ENCODE assay signal across 1 cellular context in genomic region chr2:24086241-24086640, GRCh38.
TF ChIP-seq lines count a peak whose summit lies in the region.

No MANE protein-coding gene starts in this region.

TF ChIP-seq in HepG2, 621 proteins besides CTCF, POLR2A, EP300 and RAD21:
- TF ChIP-seq ZNF768 (CRISPR knock-in tag; IDR thresholded peaks at IDR 0.05) (no peak), HNRNPK (IDR thresholded peaks at IDR 0.05; ENCODE audit: low read depth, low read length, poor library complexity, severe bottlenecking) (peak; percentile 95)
TF ChIP-seq in HepG2: peak in this region for 1.
